8 cellular contexts compared by ENCODE assay signal in the genomic region with DNA sequence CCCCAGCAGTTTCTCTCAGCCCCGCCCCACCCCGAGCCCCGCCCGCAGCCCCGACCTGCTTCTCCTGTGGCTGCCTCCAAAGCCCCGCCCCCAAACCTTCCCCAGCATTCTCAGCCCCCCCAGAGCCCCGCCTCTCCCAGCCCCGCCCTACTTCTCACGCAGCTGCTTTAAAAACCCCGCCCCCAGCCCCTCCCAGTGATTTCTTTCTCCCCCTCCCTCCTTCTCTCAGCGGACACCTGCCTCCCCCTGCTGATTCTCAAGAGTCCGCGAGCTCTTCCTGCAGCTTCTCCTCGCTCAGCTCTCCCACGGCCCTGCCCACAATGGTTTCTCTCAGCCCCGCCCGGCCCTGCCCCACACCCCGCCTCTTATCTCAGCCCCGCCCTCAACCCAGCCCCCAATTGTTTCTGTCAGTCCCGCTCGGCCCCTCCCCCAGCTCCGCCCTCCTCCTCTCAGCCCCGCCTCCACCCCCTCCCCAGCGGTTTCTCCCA. TPM values are rescaled to one million over a fixed set of nuclear protein-coding genes. Genes with fewer than 3 reads are reported as not detected.
DNase-seq lines count a peak whose midpoint lies in the region; ATAC-seq and TF ChIP-seq lines count a peak whose summit lies in the region.

No MANE protein-coding gene starts in this region.

- peak overlapping the region; percentile 84 to 91 for H3K4me3 Mint-ChIP-seq in CD14-positive monocyte

- H3K4me1 ChIP-seq in KMS-11 (ENCODE audit: low read depth, poor library complexity, severe bottlenecking), result no peaks in the 10 kb centered on the region

- TF ChIP-seq EP300 in neural cell (conservative IDR thresholded peaks at IDR 0.05; ENCODE audit: poor library complexity, severe bottlenecking), result no peak

- H3K4me2 ChIP-seq in KMS-11 (no peak overlapping the region), neural cell (ENCODE audit: low read length) (no peak overlapping the region)

- peaks cover 0 to 15% (median 3%) of the 10 kb centered on the region in 7 donors for H3K9me3 Mint-ChIP-seq in CD14-positive monocyte

- H3K27ac Mint-ChIP-seq in CD14-positive monocyte, result peak overlapping the region; percentile 99 to 100 (median 100)

- no peaks in the 10 kb centered on the region for H3K9me2 ChIP-seq in neural cell (ENCODE audit: insufficient read depth, low read length)

- intact Hi-C loops in CD14-positive monocyte (cut with micrococcal nuclease), result no loop called here

- DNase-seq in CD14-positive monocyte (ENCODE audit: low spot score) (peak; percentile 91), RPMI8226 (peak; percentile 92), fibroblast of the aortic adventitia (ENCODE audit: low read depth) (peak; percentile 86)
- peak; percentile 77 for DNase-seq in activated effector memory CD4-positive, alpha-beta T cell treated with Interleukin-2 at 50 U/mL for 16 hours
- DNase-seq in stimulated activated naive CD8-positive, alpha-beta T cell treated with anti-CD3 and anti-CD28 coated beads, Interleukin-15, Interleukin-2, amounts not matched to agents 100 U/mL and 50 U/mL, for 24 hours, result peak; percentile 87

- ATAC-seq in GM21515 (IDR thresholded peaks at IDR 0.05; ENCODE audit: unreplicated experiment), result peak; percentile 13
- ATAC-seq in stimulated activated naive CD8-positive, alpha-beta T cell treated with anti-CD3 and anti-CD28 coated beads, Interleukin-15, Interleukin-2, amounts not matched to agents 100 U/mL and 50 U/mL, for 24 hours, result peak; percentile 59

- H4K20me1 ChIP-seq in KMS-11 (ENCODE audit: insufficient read depth) (no peaks in the 10 kb centered on the region), neural cell (ENCODE audit: insufficient read depth) (no peaks in the 10 kb centered on the region)

- no peaks in the 10 kb centered on the region for H3F3A ChIP-seq in neural cell (ENCODE audit: insufficient read depth, low read length, poor library complexity, severe bottlenecking)

- no peaks in the 10 kb centered on the region for H3K9me3 ChIP-seq in neural cell (ENCODE audit: low read length)

- peaks cover 8 to 19% of the 10 kb centered on the region in 2 donors for H3K36me3 Mint-ChIP-seq in CD14-positive monocyte

- H2AFZ ChIP-seq in KMS-11 (ENCODE audit: low read depth) (no peak overlapping the region), neural cell (ENCODE audit: low read depth, low read length) (peak overlapping the region; percentile 33)

- peaks cover 0 to 1% (median 0%) of the 10 kb centered on the region in 3 donors for H3K27me3 Mint-ChIP-seq in CD14-positive monocyte (ENCODE audit: low read depth in 3 of 3)

- no peak for TF ChIP-seq CTCF in CD14-positive monocyte (IDR thresholded peaks at IDR 0.05)
- TF ChIP-seq CTCF in KMS-11 (conservative IDR thresholded peaks at IDR 0.05; ENCODE audit: low read depth, low read length), result no peak
- TF ChIP-seq CTCF in fibroblast of the aortic adventitia (IDR thresholded peaks at IDR 0.05; ENCODE audit: insufficient read depth, low read length), result no peak
- TF ChIP-seq CTCF in neural cell (IDR thresholded peaks at IDR 0.05; ENCODE audit: poor library complexity, severe bottlenecking), result no peak

- peaks cover 5% of the 10 kb centered on the region; the same call in 1 of the 2 replicates for H3K79me2 ChIP-seq in KMS-11 (ENCODE audit: insufficient read depth, low read depth)
- H3K79me2 ChIP-seq in neural cell (replicated peaks; ENCODE audit: insufficient read depth, low read length), result no peaks in the 10 kb centered on the region

- H3K4me3 ChIP-seq in KMS-11 (IDR thresholded peaks at IDR 0.05; ENCODE audit: insufficient read depth, low read depth, low read length), result no peak overlapping the region
- peak overlapping the region; percentile 86 for H3K4me3 ChIP-seq in fibroblast of the aortic adventitia (ENCODE audit: low read depth, low read length)
- peak overlapping the region; percentile 86 for H3K4me3 ChIP-seq in neural cell (ENCODE audit: low read length)

- TF ChIP-seq RAD21 in neural cell (conservative IDR thresholded peaks at IDR 0.05), result no peak

- peaks cover 20% of the 10 kb centered on the region for H3K4me1 Mint-ChIP-seq in CD14-positive monocyte

- H3K9ac ChIP-seq in KMS-11 (peak overlapping the region; percentile 89), neural cell (ENCODE audit: low read length) (peak overlapping the region; percentile 79)

- H3K27ac ChIP-seq in KMS-11 (peak overlapping the region; percentile 93), neural cell (ENCODE audit: low read length) (peak overlapping the region; percentile 92)

- no peaks in the 10 kb centered on the region for H3K36me3 ChIP-seq in KMS-11 (ENCODE audit: insufficient read depth)
- no peaks in the 10 kb centered on the region for H3K36me3 ChIP-seq in neural cell (ENCODE audit: insufficient read depth, low read length)

- H3K27me3 ChIP-seq in KMS-11 (ENCODE audit: insufficient read depth, low read depth) (no peaks in the 10 kb centered on the region), neural cell (ENCODE audit: insufficient read depth, low read depth, low read length) (no peaks in the 10 kb centered on the region)

TF ChIP-seq in neural cell, 6 proteins besides CTCF, POLR2A, EP300 and RAD21:
- TF ChIP-seq TAF1 (IDR thresholded peaks at IDR 0.05; ENCODE audit: low read depth) (no peak), POLR2AphosphoS5 (IDR thresholded peaks at IDR 0.05) (no peak), EZH2 (IDR thresholded peaks at IDR 0.05; ENCODE audit: borderline replicate concordance, insufficient read depth, low read length, poor library complexity, severe bottlenecking) (no peak), SMC3 (conservative IDR thresholded peaks at IDR 0.05; ENCODE audit: poor library complexity) (no peak), MXI1 (conservative IDR thresholded peaks at IDR 0.05; ENCODE audit: poor library complexity, severe bottlenecking) (no peak)
- TF ChIP-seq, protein P1, sequence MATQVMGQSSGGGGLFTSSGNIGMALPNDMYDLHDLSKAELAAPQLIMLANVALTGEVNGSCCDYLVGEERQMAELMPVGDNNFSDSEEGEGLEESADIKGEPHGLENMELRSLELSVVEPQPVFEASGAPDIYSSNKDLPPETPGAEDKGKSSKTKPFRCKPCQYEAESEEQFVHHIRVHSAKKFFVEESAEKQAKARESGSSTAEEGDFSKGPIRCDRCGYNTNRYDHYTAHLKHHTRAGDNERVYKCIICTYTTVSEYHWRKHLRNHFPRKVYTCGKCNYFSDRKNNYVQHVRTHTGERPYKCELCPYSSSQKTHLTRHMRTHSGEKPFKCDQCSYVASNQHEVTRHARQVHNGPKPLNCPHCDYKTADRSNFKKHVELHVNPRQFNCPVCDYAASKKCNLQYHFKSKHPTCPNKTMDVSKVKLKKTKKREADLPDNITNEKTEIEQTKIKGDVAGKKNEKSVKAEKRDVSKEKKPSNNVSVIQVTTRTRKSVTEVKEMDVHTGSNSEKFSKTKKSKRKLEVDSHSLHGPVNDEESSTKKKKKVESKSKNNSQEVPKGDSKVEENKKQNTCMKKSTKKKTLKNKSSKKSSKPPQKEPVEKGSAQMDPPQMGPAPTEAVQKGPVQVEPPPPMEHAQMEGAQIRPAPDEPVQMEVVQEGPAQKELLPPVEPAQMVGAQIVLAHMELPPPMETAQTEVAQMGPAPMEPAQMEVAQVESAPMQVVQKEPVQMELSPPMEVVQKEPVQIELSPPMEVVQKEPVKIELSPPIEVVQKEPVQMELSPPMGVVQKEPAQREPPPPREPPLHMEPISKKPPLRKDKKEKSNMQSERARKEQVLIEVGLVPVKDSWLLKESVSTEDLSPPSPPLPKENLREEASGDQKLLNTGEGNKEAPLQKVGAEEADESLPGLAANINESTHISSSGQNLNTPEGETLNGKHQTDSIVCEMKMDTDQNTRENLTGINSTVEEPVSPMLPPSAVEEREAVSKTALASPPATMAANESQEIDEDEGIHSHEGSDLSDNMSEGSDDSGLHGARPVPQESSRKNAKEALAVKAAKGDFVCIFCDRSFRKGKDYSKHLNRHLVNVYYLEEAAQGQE (IDR thresholded peaks at IDR 0.05; ENCODE audit: borderline replicate concordance), result no peak

RNA-seq across cellular contexts. Expression of a gene that starts 0.6 kb away (rescaled TPM):
- polyA plus RNA-seq in CD14-positive monocyte (10 to 100 TPM; 15.5 to 20.7 TPM), neural cell (31.1 and 51.9 TPM in 2 replicates)
- total RNA-seq in fibroblast of the aortic adventitia (ENCODE audit: low replicate concordance), result 11.1 and 19.4 TPM in 2 replicates
- 25.1 and 26.3 TPM in 2 replicates for polyA minus RNA-seq in neural cell

RNA-seq across cellular contexts. Expression of a gene that starts 9.5 kb away (rescaled TPM):
- polyA plus RNA-seq in CD14-positive monocyte (not detected), neural cell (not detected in 2 replicates)
- total RNA-seq in fibroblast of the aortic adventitia (ENCODE audit: low replicate concordance), result not detected in 2 replicates
- polyA minus RNA-seq in neural cell, result not detected in 2 replicates

RNA-seq across cellular contexts. Expression of a gene that starts 35.1 kb away (rescaled TPM):
- polyA plus RNA-seq in CD14-positive monocyte, result 10 to 100 TPM; 79.5 to 94.3 TPM
- 16.8 and 63.3 TPM in 2 replicates for total RNA-seq in fibroblast of the aortic adventitia (ENCODE audit: low replicate concordance)
- 52.0 and 65.0 TPM in 2 replicates for polyA plus RNA-seq in neural cell
- 109 and 145 TPM in 2 replicates for polyA minus RNA-seq in neural cell

RNA-seq across cellular contexts. Expression of a gene that starts 47.1 kb away (rescaled TPM):
- polyA plus RNA-seq in CD14-positive monocyte (not detected), neural cell (not detected in 2 replicates)
- total RNA-seq in fibroblast of the aortic adventitia (ENCODE audit: low replicate concordance), result not detected in 2 replicates
- not detected in 2 replicates for polyA minus RNA-seq in neural cell

RNA-seq across cellular contexts. Expression of a gene that starts 54.9 kb away (rescaled TPM):
- not detected for polyA plus RNA-seq in CD14-positive monocyte
- 0.36 TPM in 1 of 2 replicates, not detected in the other for total RNA-seq in fibroblast of the aortic adventitia (ENCODE audit: low replicate concordance)
- polyA plus RNA-seq in neural cell, result 1.3 TPM in 1 of 2 replicates, not detected in the other
- not detected in 2 replicates for polyA minus RNA-seq in neural cell
